Comparison of ENCODE assay signal across 20 cellular contexts in the genomic region with DNA sequence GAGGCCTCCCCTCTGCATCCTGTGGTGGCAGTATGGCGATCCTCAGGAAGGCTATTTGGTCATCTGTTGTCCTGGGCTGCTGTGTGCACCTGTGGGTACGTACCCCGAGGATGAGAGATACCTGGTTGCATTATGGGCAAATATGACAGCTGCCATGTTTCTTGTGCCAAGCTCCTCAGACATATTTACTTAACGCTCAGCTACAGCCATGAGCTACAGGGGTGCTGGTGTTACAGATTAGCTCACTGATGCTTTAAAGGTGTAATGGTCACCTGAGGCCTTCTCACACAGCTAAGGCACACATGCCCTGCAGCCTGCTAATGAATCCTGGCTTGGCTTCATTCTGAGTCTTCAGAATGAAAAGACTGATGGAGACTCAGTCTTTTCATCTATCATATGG. TPM values are rescaled to one million over a fixed set of nuclear protein-coding genes. Genes with fewer than 3 reads are reported as not detected.
DNase-seq lines count a peak whose midpoint lies in the region; ATAC-seq and TF ChIP-seq lines count a peak whose summit lies in the region.
"Had no signal": no experiment of that assay in that cellular context is flagged by ENCODE, and none has a peak within 500 bp of the region (broad histone marks: within the 10 kb centered on the region; RNA-seq: fewer than 3 reads in every experiment).

No MANE protein-coding gene starts in this region.

- H3K9ac ChIP-seq in GM23248 = no peak overlapping the region
- no peak overlapping the region for H3K9ac ChIP-seq in PC-3 (ENCODE audit: low read length)

- H3K27ac Mint-ChIP-seq in endothelial cell (ENCODE audit: unreplicated experiment) = peak overlapping the region; percentile 2
- peak overlapping the region; percentile 1 for H3K27ac Mint-ChIP-seq in progenitor cell of endocrine pancreas
- H3K27ac Mint-ChIP-seq: activated CD4-positive, alpha-beta memory T cell treated with anti-CD3 and anti-CD28 coated beads for 36 hours; activated naive CD8-positive, alpha-beta T cell treated with anti-CD3 and anti-CD28 coated beads, Interleukin-2, amount 50 U/mL, for 24 hours; HFFc6 had no signal

- TF ChIP-seq CTCF in endothelial cell (IDR thresholded peaks at IDR 0.05; ENCODE audit: unreplicated experiment) = no peak
- no peak for TF ChIP-seq CTCF in progenitor cell of endocrine pancreas (IDR thresholded peaks at IDR 0.05; ENCODE audit: unreplicated experiment)
- no peak for TF ChIP-seq CTCF in PC-3 (conservative IDR thresholded peaks at IDR 0.05; ENCODE audit: low read depth, low read length)

- H3K4me3 Mint-ChIP-seq in endothelial cell (ENCODE audit: unreplicated experiment) (peak overlapping the region; percentile 26), progenitor cell of endocrine pancreas (ENCODE audit: low read depth) (no peak overlapping the region)
- H3K4me3 Mint-ChIP-seq: activated CD4-positive, alpha-beta memory T cell treated with anti-CD3 and anti-CD28 coated beads for 36 hours; activated naive CD8-positive, alpha-beta T cell treated with anti-CD3 and anti-CD28 coated beads, Interleukin-2, amount 50 U/mL, for 24 hours; CD4-positive, alpha-beta memory T cell; HFFc6; naive thymus-derived CD4-positive, alpha-beta T cell had no signal

- H3K4me3 ChIP-seq in GM23248 (no peak overlapping the region), PC-3 (ENCODE audit: low read length) (no peak overlapping the region)

- H3K36me3 Mint-ChIP-seq in endothelial cell (ENCODE audit: low read depth, unreplicated experiment) (peaks cover 29% of the 10 kb centered on the region), progenitor cell of endocrine pancreas (ENCODE audit: insufficient read depth) (peaks cover 9% of the 10 kb centered on the region)
- H3K36me3 Mint-ChIP-seq: activated CD4-positive, alpha-beta memory T cell treated with anti-CD3 and anti-CD28 coated beads for 36 hours; CD4-positive, alpha-beta memory T cell; naive thymus-derived CD4-positive, alpha-beta T cell had no signal

- ATAC-seq in HG03432 (IDR thresholded peaks at IDR 0.05; ENCODE audit: unreplicated experiment) = no peak
- no peak for ATAC-seq in PC-3
- ATAC-seq: activated naive CD8-positive, alpha-beta T cell treated with anti-CD3 and anti-CD28 coated beads, Interleukin-2, amount 50 U/mL, for 24 hours; left colon; naive thymus-derived CD4-positive, alpha-beta T cell; sciatic nerve had no signal

- H3K27me3 Mint-ChIP-seq in endothelial cell (ENCODE audit: unreplicated experiment) = peaks cover 4% of the 10 kb centered on the region
- H3K27me3 Mint-ChIP-seq in progenitor cell of endocrine pancreas = no peaks in the 10 kb centered on the region
- H3K27me3 Mint-ChIP-seq: activated CD4-positive, alpha-beta memory T cell treated with anti-CD3 and anti-CD28 coated beads for 36 hours; activated naive CD8-positive, alpha-beta T cell treated with anti-CD3 and anti-CD28 coated beads, Interleukin-2, amount 50 U/mL, for 24 hours; naive thymus-derived CD4-positive, alpha-beta T cell had no signal

- H3K79me2 ChIP-seq in GM23248 (ENCODE audit: insufficient read depth) = peaks cover 91% of the 10 kb centered on the region
- H3K79me2 ChIP-seq in PC-3 (ENCODE audit: low read length) = peaks cover 88% of the 10 kb centered on the region

- DNase-seq in GM23248 = no peak
- DNase-seq in NCI-H69 (lab: John Stamatoyannopoulos, UW) = peak; percentile 88
- DNase-seq in endothelial cell (ENCODE audit: low spot score) = no peak
- DNase-seq in progenitor cell of endocrine pancreas (ENCODE audit: low spot score, unreplicated experiment) = no peak
- DNase-seq in PC-3 = no peak
- no peak for DNase-seq in stimulated activated CD4-positive, alpha-beta T cell treated with anti-CD3 and anti-CD28 coated beads, Interleukin-4, amount 100 ng/mL, for 24 hours
- DNase-seq: activated CD4-positive, alpha-beta memory T cell treated with anti-CD3 and anti-CD28 coated beads for 36 hours; activated effector memory CD4-positive, alpha-beta T cell treated with Interleukin-2 at 50 U/mL for 16 hours; activated naive CD8-positive, alpha-beta T cell treated with anti-CD3 and anti-CD28 coated beads, Interleukin-2, amount 50 U/mL, for 24 hours; CD4-positive, alpha-beta memory T cell; GF-D8; HFFc6; left colon; naive thymus-derived CD4-positive, alpha-beta T cell; NCI-H1092; NCI-H2081; NCI-H524 treated with DMSO at 0.1 percent for 48 hours; T1000 had no signal

- H3F3A ChIP-seq in GM23248 (ENCODE audit: insufficient read depth) (peaks cover 54% of the 10 kb centered on the region), PC-3 (ENCODE audit: low read length, unreplicated experiment) (peaks cover 4% of the 10 kb centered on the region)

- no peaks in the 10 kb centered on the region for H3K9me3 Mint-ChIP-seq in endothelial cell (ENCODE audit: unreplicated experiment)
- H3K9me3 Mint-ChIP-seq in progenitor cell of endocrine pancreas (ENCODE audit: low read depth) = no peaks in the 10 kb centered on the region
- H3K9me3 Mint-ChIP-seq: activated CD4-positive, alpha-beta memory T cell treated with anti-CD3 and anti-CD28 coated beads for 36 hours; activated naive CD8-positive, alpha-beta T cell treated with anti-CD3 and anti-CD28 coated beads, Interleukin-2, amount 50 U/mL, for 24 hours; CD4-positive, alpha-beta memory T cell; HFFc6; naive thymus-derived CD4-positive, alpha-beta T cell had no signal

- intact Hi-C loops in PC-3 (cut with micrococcal nuclease) = no loop called here

- no TSS peak for BruUV-seq in PC-3 (replicated peaks; lab: Mats Ljungman, UMichigan)

- no peaks in the 10 kb centered on the region for H3K27me3 ChIP-seq in GM23248 (replicated peaks; ENCODE audit: insufficient read depth)
- no peaks in the 10 kb centered on the region for H3K27me3 ChIP-seq in PC-3 (ENCODE audit: low read length)

- H2AFZ ChIP-seq in GM23248 (no peak overlapping the region), PC-3 (ENCODE audit: low read length) (no peak overlapping the region)

- H3K36me3 ChIP-seq in GM23248 (ENCODE audit: low read depth) (peaks cover 21% of the 10 kb centered on the region; the same call in 1 of the 2 replicates), PC-3 (ENCODE audit: low read depth, low read length) (peaks cover 12% of the 10 kb centered on the region; the same call in 1 of the 2 replicates)

- H3K4me1 ChIP-seq in GM23248 (ENCODE audit: insufficient read depth) (peaks cover 60% of the 10 kb centered on the region), PC-3 (ENCODE audit: insufficient read depth, low read length) (peaks cover 24% of the 10 kb centered on the region)

- 97 to 100% methylated on average over 4 of the region's 4 CpGs for WGBS in GM23248 (ENCODE audit: low coverage in 1 of 2, low lambda C conversion rate in 2 of 2, missing lambda C conversion rate in 2 of 2), 2 experiments

- CTCF ChIA-PET in PC-3 (lab: Charles Lee) = no interaction called here

- H3K27ac ChIP-seq in GM23248 (peak overlapping the region; percentile 72), PC-3 (ENCODE audit: low read length) (no peak overlapping the region)

- no peaks in the 10 kb centered on the region for H3K9me3 ChIP-seq in GM23248 (ENCODE audit: low read depth)
- no peaks in the 10 kb centered on the region for H3K9me3 ChIP-seq in PC-3 (ENCODE audit: low read length)

- H3K9me2 ChIP-seq in GM23248 (ENCODE audit: insufficient read depth) (no peaks in the 10 kb centered on the region), PC-3 (replicated peaks; ENCODE audit: low read length) (no peaks in the 10 kb centered on the region)

- H3K4me1 Mint-ChIP-seq in endothelial cell (ENCODE audit: unreplicated experiment) (peaks cover 54% of the 10 kb centered on the region), progenitor cell of endocrine pancreas (ENCODE audit: low read depth) (peaks cover 57% of the 10 kb centered on the region)
- H3K4me1 Mint-ChIP-seq: activated naive CD8-positive, alpha-beta T cell treated with anti-CD3 and anti-CD28 coated beads, Interleukin-2, amount 50 U/mL, for 24 hours; CD4-positive, alpha-beta memory T cell had no signal

- POLR2A ChIA-PET in PC-3 (lab: Charles Lee; ENCODE audit: unreplicated experiment) = no interaction called here

- H4K20me1 ChIP-seq in GM23248 (ENCODE audit: insufficient read depth) = no peaks in the 10 kb centered on the region
- peaks cover 23% of the 10 kb centered on the region; the same call in 1 of the 2 replicates for H4K20me1 ChIP-seq in PC-3 (ENCODE audit: low read length)

- in situ Hi-C loops in GM23248 (cut with MboI) = loop anchor here (5.0 kb wide), 1 partner anchor 53 kb away; no protein-coding TSS in a partner anchor

- H3K4me2 ChIP-seq in GM23248 (ENCODE audit: unreplicated experiment) (no peak overlapping the region), PC-3 (ENCODE audit: low read length) (no peak overlapping the region)

RNA-seq across cellular contexts. Expression of gene NDST1, which starts 12.0 kb away (rescaled TPM):
- 129 and 159 TPM in 2 replicates for total RNA-seq in GM23248 (2014; rRNA removed; shearing (Covaris generic))
- polyA plus RNA-seq in GM23248 (2016; fragmentation: Nextera tagmentation; extraction: Ambion mirVana) = 39.1 and 41.3 TPM in 2 replicates
- 178 TPM for total RNA-seq in endothelial cell (ENCODE audit: unreplicated experiment)
- 154 and 169 TPM in 2 replicates for total RNA-seq in progenitor cell of endocrine pancreas
- total RNA-seq in PC-3 (2014; rRNA removed) = 42.6 and 46.1 TPM in 2 replicates
